8 cellular contexts compared by ENCODE assay signal in the genomic region with DNA sequence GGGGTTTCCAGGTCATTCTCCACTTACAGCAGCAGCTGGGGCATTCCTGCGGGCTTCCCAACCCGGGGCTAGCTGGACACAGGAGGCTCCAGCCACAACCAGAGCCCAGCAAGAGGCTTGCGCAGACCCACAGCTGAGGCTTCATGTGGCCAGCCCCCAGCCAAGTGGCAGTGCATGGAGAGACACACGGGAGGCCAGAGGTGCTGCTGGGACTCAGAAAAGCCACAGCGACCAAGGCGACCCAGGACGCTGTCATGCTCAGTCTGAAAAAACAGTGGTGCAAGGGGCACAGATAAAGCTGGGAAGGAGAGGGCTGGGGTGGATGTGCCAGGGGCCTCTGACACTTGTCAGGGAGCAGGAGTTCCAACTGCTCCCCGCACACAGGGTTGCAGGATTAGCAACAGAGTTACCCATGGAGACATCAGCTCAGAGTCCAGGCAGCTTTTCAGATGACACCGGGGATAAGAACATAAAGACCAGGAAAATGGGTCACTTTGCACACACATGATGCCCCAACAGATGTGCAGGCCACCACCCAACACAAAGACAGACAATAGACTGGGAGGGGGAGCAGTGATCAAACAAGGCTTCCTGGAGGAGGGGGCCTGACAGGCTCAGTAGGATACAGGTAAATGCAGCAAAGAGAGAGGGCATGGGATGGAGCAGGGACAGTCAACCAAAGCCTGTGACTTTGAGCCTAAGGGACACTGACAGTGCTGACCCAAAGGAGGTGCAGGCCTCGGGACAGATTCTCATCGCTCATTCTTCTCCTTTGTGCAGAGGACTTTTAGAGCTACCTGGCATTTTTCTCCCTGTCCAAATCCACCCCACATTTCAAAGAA. TPM values are rescaled to one million over a fixed set of nuclear protein-coding genes. Genes with fewer than 3 reads are reported as not detected.
DNase-seq lines count a peak whose midpoint lies in the region; ATAC-seq and TF ChIP-seq lines count a peak whose summit lies in the region.

No MANE protein-coding gene starts in this region.

- no peaks in the 10 kb centered on the region for H3K9me3 Mint-ChIP-seq in activated T-helper 17 cell treated with anti-CD3 and anti-CD28 coated beads, Interleukin-2, amount 50 U/mL, for 72 hours
- no peaks in the 10 kb centered on the region for H3K9me3 Mint-ChIP-seq in stimulated activated memory B cell treated with anti-CD40 and anti-IgM and Interleukin-4, amounts not matched to agents 10 μg/mL and 1 μg/mL and 100 μg/mL, for 72 hours

- TF ChIP-seq CTCF in HL-60 (IDR thresholded peaks at IDR 0.05; ENCODE audit: insufficient read depth, low read length) = no peak

- H3K4me3 Mint-ChIP-seq in activated T-helper 17 cell treated with anti-CD3 and anti-CD28 coated beads, Interleukin-2, amount 50 U/mL, for 72 hours = peak overlapping the region; percentile 99
- H3K4me3 Mint-ChIP-seq in stimulated activated memory B cell treated with anti-CD40 and anti-IgM and Interleukin-4, amounts not matched to agents 10 μg/mL and 1 μg/mL and 100 μg/mL, for 72 hours = peak overlapping the region; percentile 73

- H3K9me3 ChIP-seq in iPS-15b (ENCODE audit: control insufficient read depth, insufficient read depth, low read length) = no peaks in the 10 kb centered on the region

- peak overlapping the region; percentile 100; the same call in 1 of the 2 replicates for H3K27ac ChIP-seq in HL-60 (replicated peaks)

- DNase-seq in HL-60 (ENCODE audit: low read depth in 1 of 2, low spot score in 1 of 2) (no peak), SK-N-DZ (ENCODE audit: low spot score) (no peak)

- H3K27me3 Mint-ChIP-seq in activated T-helper 17 cell treated with anti-CD3 and anti-CD28 coated beads, Interleukin-2, amount 50 U/mL, for 72 hours = no peaks in the 10 kb centered on the region
- no peaks in the 10 kb centered on the region for H3K27me3 Mint-ChIP-seq in stimulated activated memory B cell treated with anti-CD40 and anti-IgM and Interleukin-4, amounts not matched to agents 10 μg/mL and 1 μg/mL and 100 μg/mL, for 72 hours

- H3K36me3 Mint-ChIP-seq in activated T-helper 17 cell treated with anti-CD3 and anti-CD28 coated beads, Interleukin-2, amount 50 U/mL, for 72 hours (ENCODE audit: low read depth) = peaks cover 58% of the 10 kb centered on the region
- H3K36me3 Mint-ChIP-seq in stimulated activated memory B cell treated with anti-CD40 and anti-IgM and Interleukin-4, amounts not matched to agents 10 μg/mL and 1 μg/mL and 100 μg/mL, for 72 hours = peaks cover 19% of the 10 kb centered on the region

- no peaks in the 10 kb centered on the region for H3K27me3 ChIP-seq in HL-60 (ENCODE audit: insufficient read depth, poor library complexity, severe bottlenecking)
- no peaks in the 10 kb centered on the region for H3K27me3 ChIP-seq in iPS-15b (ENCODE audit: control insufficient read depth, insufficient read depth, low read length)

- H3K27ac Mint-ChIP-seq in activated T-helper 17 cell treated with anti-CD3 and anti-CD28 coated beads, Interleukin-2, amount 50 U/mL, for 72 hours = peak overlapping the region; percentile 100
- H3K27ac Mint-ChIP-seq in stimulated activated memory B cell treated with anti-CD40 and anti-IgM and Interleukin-4, amounts not matched to agents 10 μg/mL and 1 μg/mL and 100 μg/mL, for 72 hours = peak overlapping the region; percentile 96

- H3K4me1 Mint-ChIP-seq in activated T-helper 17 cell treated with anti-CD3 and anti-CD28 coated beads, Interleukin-2, amount 50 U/mL, for 72 hours = peaks cover 15% of the 10 kb centered on the region
- peaks cover 62% of the 10 kb centered on the region for H3K4me1 Mint-ChIP-seq in stimulated activated memory B cell treated with anti-CD40 and anti-IgM and Interleukin-4, amounts not matched to agents 10 μg/mL and 1 μg/mL and 100 μg/mL, for 72 hours

- peaks cover 28% of the 10 kb centered on the region for H3K4me1 ChIP-seq in iPS-15b (ENCODE audit: control insufficient read depth, insufficient read depth, low read length)

- H3K4me3 ChIP-seq in HL-60 (replicated peaks; ENCODE audit: insufficient read depth, low read length) = no peak overlapping the region
- peak overlapping the region; percentile 27 for H3K4me3 ChIP-seq in iPS-15b (ENCODE audit: low read depth, low read length)

- H3K36me3 ChIP-seq in iPS-15b (ENCODE audit: control insufficient read depth, insufficient read depth, low read length) = peaks cover 8% of the 10 kb centered on the region

- no peak overlapping the region for H3K9ac ChIP-seq in iPS-15b (ENCODE audit: low read depth, low read length)

- no peak for ATAC-seq in activated T-helper 17 cell treated with anti-CD3 and anti-CD28 coated beads, Interleukin-2, amount 50 U/mL, for 72 hours (replicated peaks)
- ATAC-seq in stimulated activated memory B cell treated with anti-CD40 and anti-IgM and Interleukin-4, amounts not matched to agents 10 μg/mL and 1 μg/mL and 100 μg/mL, for 72 hours = no peak
- ATAC-seq in HG03442 (IDR thresholded peaks at IDR 0.05; ENCODE audit: unreplicated experiment) (no peak), HG02884 (IDR thresholded peaks at IDR 0.05; ENCODE audit: unreplicated experiment) (no peak), GM21619 (IDR thresholded peaks at IDR 0.05; ENCODE audit: unreplicated experiment) (no peak)

RNA-seq across cellular contexts. Expression of gene NEAT1, which starts 6.9 kb away (rescaled TPM):
- total RNA-seq in activated T-helper 17 cell treated with anti-CD3 and anti-CD28 coated beads, Interleukin-2, amount 50 U/mL, for 72 hours = 1,000 to 10,000 TPM in 1 of 2 donors, 100 to 1,000 TPM in 1; 823 to 2,912 TPM
- 15.6 and 18.2 TPM in 2 replicates for polyA plus RNA-seq in SK-N-DZ (2014; cell fraction: cytosol; rRNA removed)
- 45.6 and 148 TPM in 2 replicates for polyA plus RNA-seq in SK-N-DZ (2014; cell fraction: nucleus; rRNA removed)

RNA-seq across cellular contexts. Expression of gene FRMD8, which starts 29.3 kb away (rescaled TPM):
- 10 to 100 TPM; 49.6 to 52.1 TPM for total RNA-seq in activated T-helper 17 cell treated with anti-CD3 and anti-CD28 coated beads, Interleukin-2, amount 50 U/mL, for 72 hours
- polyA plus RNA-seq in SK-N-DZ (2014; cell fraction: cytosol; rRNA removed) = 25.3 and 31.8 TPM in 2 replicates
- polyA plus RNA-seq in SK-N-DZ (2014; cell fraction: nucleus; rRNA removed) = 28.6 and 39.3 TPM in 2 replicates

RNA-seq across cellular contexts. Expression of gene SLC25A45, which starts 33.3 kb away (rescaled TPM):
- 10 to 100 TPM; 18.0 to 20.1 TPM for total RNA-seq in activated T-helper 17 cell treated with anti-CD3 and anti-CD28 coated beads, Interleukin-2, amount 50 U/mL, for 72 hours
- polyA plus RNA-seq in SK-N-DZ (2014; cell fraction: cytosol; rRNA removed) = 2.4 and 3.9 TPM in 2 replicates
- 2.0 and 7.1 TPM in 2 replicates for polyA plus RNA-seq in SK-N-DZ (2014; cell fraction: nucleus; rRNA removed)
